ENCODE assay signal across 16 cellular contexts in the genomic region with DNA sequence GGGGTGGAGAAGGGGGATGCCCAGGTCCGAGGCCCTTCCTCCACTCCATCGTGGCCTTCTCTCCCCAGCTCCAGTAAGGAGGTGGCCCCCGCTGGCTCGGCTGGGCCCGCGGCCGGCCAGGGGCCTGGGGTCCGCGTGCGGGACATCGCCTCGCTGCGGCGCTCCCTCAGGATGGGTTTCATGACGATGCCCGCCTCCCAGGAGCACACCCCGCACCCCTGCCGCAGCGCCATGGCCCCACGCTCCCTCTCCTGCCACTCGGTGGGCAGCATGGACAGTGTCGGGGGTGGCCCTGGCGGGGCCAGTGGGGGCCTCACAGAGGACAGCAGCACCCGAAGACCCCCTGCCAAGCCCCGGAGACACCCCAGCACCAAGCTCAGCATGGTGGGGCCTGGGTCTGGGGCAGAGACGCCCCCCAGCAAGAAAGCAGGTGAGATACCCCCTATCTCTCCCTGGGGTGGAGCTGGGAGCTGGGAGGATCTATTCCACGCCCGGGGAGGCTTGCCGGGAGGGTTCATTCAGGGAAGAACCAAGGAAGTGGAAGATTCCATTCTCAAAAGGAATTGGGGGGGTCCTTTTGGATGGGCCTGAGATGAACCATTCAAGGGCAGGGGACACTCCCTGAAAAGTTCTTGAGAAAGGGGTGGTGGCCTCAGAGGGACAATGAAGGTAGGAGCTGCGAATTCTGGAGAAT. TPM values are rescaled to one million over a fixed set of nuclear protein-coding genes. Genes with fewer than 3 reads are reported as not detected.
DNase-seq lines count a peak whose midpoint lies in the region; ATAC-seq and TF ChIP-seq lines count a peak whose summit lies in the region.
"Had no signal": no experiment of that assay in that cellular context is flagged by ENCODE, and none has a peak within 500 bp of the region (broad histone marks: within the 10 kb centered on the region; RNA-seq: fewer than 3 reads in every experiment).

No MANE protein-coding gene starts in this region.

- no peak for TF ChIP-seq POLR2A in testis (IDR thresholded peaks at IDR 0.05)

- H3K27me3 ChIP-seq in right atrium auricular region (no peaks in the 10 kb centered on the region), testis (no peaks in the 10 kb centered on the region)
- H3K27me3 ChIP-seq: BE2C, body of pancreas had no signal

- H3K4me1 ChIP-seq in right atrium auricular region (peaks cover 0 to 9% of the 10 kb centered on the region in 2 donors), testis (peaks cover 32% of the 10 kb centered on the region)

- TF ChIP-seq CTCF in right atrium auricular region (IDR thresholded peaks at IDR 0.05) (no peak), fibroblast of mammary gland (conservative IDR thresholded peaks at IDR 0.05; ENCODE audit: control insufficient read depth, insufficient read depth, low read depth, low read length) (no peak), testis (IDR thresholded peaks at IDR 0.05) (no peak)

- H3K9me3 ChIP-seq in right atrium auricular region, result no peaks in the 10 kb centered on the region
- H3K9me3 ChIP-seq in testis, result no peaks in the 10 kb centered on the region
- H3K9me3 ChIP-seq: BE2C, body of pancreas had no signal

- intact Hi-C loops in Right ventricle myocardium inferior (cut with DNase I), result no loop called here
- intact Hi-C loops in testis (cut with DNase I; ENCODE audit: low total_unique reads), result no loop called here

- no peak overlapping the region for H3K27ac ChIP-seq in right atrium auricular region
- peak overlapping the region; percentile 14 to 25 for H3K27ac ChIP-seq in testis
- H3K27ac ChIP-seq: body of pancreas, HL-60, SK-N-MC had no signal

- ATAC-seq in Right ventricle myocardium inferior (no peak), GM21529 (IDR thresholded peaks at IDR 0.05; ENCODE audit: unreplicated experiment) (no peak)
- ATAC-seq: activated T-cell treated with anti-CD3 and anti-CD28 coated beads, Interleukin-2, amount 50 U/mL, for 4 hours; body of pancreas had no signal

- WGBS in testis, 2 donors, result 81 to 84% methylated on average over 24 to 27 of the region's 30 CpGs

- H3K4me3 ChIP-seq in right atrium auricular region (no peak overlapping the region), fibroblast of mammary gland (ENCODE audit: control insufficient read depth, low read depth, low read length) (no peak overlapping the region), testis (no peak overlapping the region)
- H3K4me3 ChIP-seq: body of pancreas, SK-N-MC had no signal

- DNase-seq in Right ventricle myocardium inferior (ENCODE audit: missing footprints) (peak; percentile 43), right atrium auricular region (ENCODE audit: low spot score) (no peak), NCI-H526 (lab: John Stamatoyannopoulos, UW) (peak; percentile 25 to 76), fibroblast of mammary gland (ENCODE audit: low read depth) (peak; percentile 48), testis (no peak), germinal center (ENCODE audit: low spot score) (no peak)
- no peak for DNase-seq in stimulated activated CD4-positive, alpha-beta T cell treated with anti-CD3 and anti-CD28 coated beads, Interleukin-2, amount 100 ng/mL, for 48 hours
- DNase-seq: activated CD4-positive, CD25-positive, alpha-beta regulatory T cell treated with anti-CD3 and anti-CD28 coated beads, Interleukin-2, amount 50 U/mL, for 72 hours; activated T-cell treated with anti-CD3 and anti-CD28 coated beads, Interleukin-2, amount 50 U/mL, for 4 hours; BE2C; body of pancreas; NCI-H524; stimulated activated CD4-positive, alpha-beta T cell treated with anti-CD3 and anti-CD28 coated beads, Interleukin-4, amount 100 ng/mL, for 4 hours had no signal

- H3K36me3 ChIP-seq in right atrium auricular region (no peaks in the 10 kb centered on the region), testis (ENCODE audit: low read depth, missing control alignments) (no peaks in the 10 kb centered on the region)
- H3K36me3 ChIP-seq: BE2C had no signal

RNA-seq across cellular contexts. Expression of a gene that starts 3.2 kb away (rescaled TPM):
- total RNA-seq in Right ventricle myocardium inferior, result 0.54 TPM
- total RNA-seq in right atrium auricular region, result 1 to 10 TPM in 1 of 2 donors, under 1 TPM in 1; 0.37 to 1.5 TPM
- total RNA-seq in testis, result 10 to 100 TPM; 24.7 to 27.3 TPM
- 15.7 TPM for polyA plus RNA-seq in testis (ENCODE audit: insufficient read depth, low read depth, low replicate concordance)

RNA-seq across cellular contexts. Expression of a gene that starts 7.9 kb away (rescaled TPM):
- total RNA-seq in Right ventricle myocardium inferior, result 50.3 TPM
- total RNA-seq in right atrium auricular region, result 10 to 100 TPM; 26.2 to 34.6 TPM
- 100 to 1,000 TPM; 135 to 165 TPM for total RNA-seq in testis
- polyA plus RNA-seq in testis (ENCODE audit: insufficient read depth, low read depth, low replicate concordance), result 57.4 TPM

RNA-seq across cellular contexts. Expression of a gene that starts 22.8 kb away (rescaled TPM):
- 0.35 TPM for total RNA-seq in Right ventricle myocardium inferior
- total RNA-seq in right atrium auricular region, result not detected
- total RNA-seq in testis, result 10 to 100 TPM; 34.0 to 45.8 TPM
- polyA plus RNA-seq in testis (ENCODE audit: insufficient read depth, low read depth, low replicate concordance), result 84.9 TPM

RNA-seq across cellular contexts. Expression of a gene that starts 50.6 kb away (rescaled TPM):
- total RNA-seq in Right ventricle myocardium inferior (12.4 TPM), right atrium auricular region (10 to 100 TPM; 18.7 to 20.2 TPM), testis (100 to 1,000 TPM in 1 of 2 donors, 10 to 100 TPM in 1; 97.6 to 128 TPM)
- 76.4 TPM for polyA plus RNA-seq in testis (ENCODE audit: insufficient read depth, low read depth, low replicate concordance)

RNA-seq across cellular contexts. Expression of a gene that starts 52.1 kb away (rescaled TPM):
- total RNA-seq in Right ventricle myocardium inferior (21.5 TPM), right atrium auricular region (10 to 100 TPM; 16.4 to 25.8 TPM), testis (10 to 100 TPM; 62.0 to 67.2 TPM)
- polyA plus RNA-seq in testis (ENCODE audit: insufficient read depth, low read depth, low replicate concordance), result 51.4 TPM

Comparison
In these comparisons a context has a peak if more than half of its experiments do, and no peak if none do; other contexts are left out.
1. DNase-seq: peak in Right ventricle myocardium inferior (single experiment), NCI-H526 (2 of 2) and fibroblast of mammary gland (single experiment); none in right atrium auricular region (single experiment), testis (single experiment), germinal center (single experiment) and stimulated activated CD4-positive, alpha-beta T cell treated with anti-CD3 and anti-CD28 coated beads, Interleukin-2, amount 100 ng/mL, for 48 hours (0 of 2).
2. H3K27ac ChIP-seq: peak in testis (2 of 2); none in right atrium auricular region (0 of 2).
3. RNA of a gene that starts 3.2 kb away (total RNA-seq): 24.7 to 27.3 TPM in testis; 0.37 to 1.5 TPM in right atrium auricular region and 0.54 TPM in Right ventricle myocardium inferior (single experiment); every median in the first group is over 10 times any median in the second.
4. RNA of a gene that starts 22.8 kb away (total RNA-seq): 34.0 to 45.8 TPM in testis; 0.35 TPM in Right ventricle myocardium inferior (single experiment) and not detected in right atrium auricular region; every median in the first group is over 10 times any median in the second.